ENCODE assay signal across 1 cellular context in the genomic region with DNA sequence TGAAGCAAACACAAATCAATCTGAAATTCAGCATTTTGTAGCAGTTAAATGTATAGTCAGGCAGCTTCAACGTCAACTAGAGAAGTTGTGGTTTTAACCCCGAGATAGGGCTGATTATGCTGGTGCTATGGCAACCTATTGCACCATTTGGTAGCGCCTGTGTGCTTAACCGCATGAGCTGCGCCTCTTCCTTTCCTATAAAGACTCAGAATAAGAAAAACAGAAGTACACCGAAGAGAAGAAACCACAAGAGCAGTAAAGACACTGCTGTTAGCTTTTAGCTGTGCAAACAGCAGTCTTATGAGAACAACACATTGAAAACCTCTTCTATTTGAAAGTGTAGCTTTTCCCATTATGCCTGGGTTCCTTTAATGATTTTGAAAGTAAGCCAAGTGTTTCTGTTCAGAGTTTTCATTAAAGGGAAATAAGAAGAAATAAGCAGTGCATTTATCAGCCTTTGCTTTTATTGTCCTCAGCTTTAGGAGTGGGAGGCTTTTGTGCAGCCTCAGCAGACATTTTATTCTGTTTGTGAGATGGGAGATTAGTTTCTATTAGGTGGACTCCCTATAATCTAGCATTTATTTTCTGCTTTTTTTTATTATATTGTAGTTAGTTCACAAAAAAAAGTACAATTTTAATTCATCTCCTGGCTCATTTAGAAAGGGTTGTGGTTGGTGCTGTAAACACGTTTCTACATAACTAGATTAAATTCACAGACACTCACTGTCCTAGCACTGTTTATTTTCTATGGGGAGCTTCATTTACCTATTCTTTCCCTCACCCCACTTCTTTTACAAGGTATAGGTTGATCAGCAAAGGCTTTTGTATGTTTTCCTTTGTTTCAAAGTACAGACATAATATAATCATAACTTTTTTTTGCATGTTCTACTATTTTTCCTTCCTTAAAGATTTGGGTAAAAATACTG.
TF ChIP-seq lines count a peak whose summit lies in the region.

No MANE protein-coding gene starts in this region.

TF ChIP-seq in K562, 482 proteins besides CTCF, POLR2A, EP300 and RAD21 (continued from another document and continues in another):
- TF ChIP-seq, protein P1, sequence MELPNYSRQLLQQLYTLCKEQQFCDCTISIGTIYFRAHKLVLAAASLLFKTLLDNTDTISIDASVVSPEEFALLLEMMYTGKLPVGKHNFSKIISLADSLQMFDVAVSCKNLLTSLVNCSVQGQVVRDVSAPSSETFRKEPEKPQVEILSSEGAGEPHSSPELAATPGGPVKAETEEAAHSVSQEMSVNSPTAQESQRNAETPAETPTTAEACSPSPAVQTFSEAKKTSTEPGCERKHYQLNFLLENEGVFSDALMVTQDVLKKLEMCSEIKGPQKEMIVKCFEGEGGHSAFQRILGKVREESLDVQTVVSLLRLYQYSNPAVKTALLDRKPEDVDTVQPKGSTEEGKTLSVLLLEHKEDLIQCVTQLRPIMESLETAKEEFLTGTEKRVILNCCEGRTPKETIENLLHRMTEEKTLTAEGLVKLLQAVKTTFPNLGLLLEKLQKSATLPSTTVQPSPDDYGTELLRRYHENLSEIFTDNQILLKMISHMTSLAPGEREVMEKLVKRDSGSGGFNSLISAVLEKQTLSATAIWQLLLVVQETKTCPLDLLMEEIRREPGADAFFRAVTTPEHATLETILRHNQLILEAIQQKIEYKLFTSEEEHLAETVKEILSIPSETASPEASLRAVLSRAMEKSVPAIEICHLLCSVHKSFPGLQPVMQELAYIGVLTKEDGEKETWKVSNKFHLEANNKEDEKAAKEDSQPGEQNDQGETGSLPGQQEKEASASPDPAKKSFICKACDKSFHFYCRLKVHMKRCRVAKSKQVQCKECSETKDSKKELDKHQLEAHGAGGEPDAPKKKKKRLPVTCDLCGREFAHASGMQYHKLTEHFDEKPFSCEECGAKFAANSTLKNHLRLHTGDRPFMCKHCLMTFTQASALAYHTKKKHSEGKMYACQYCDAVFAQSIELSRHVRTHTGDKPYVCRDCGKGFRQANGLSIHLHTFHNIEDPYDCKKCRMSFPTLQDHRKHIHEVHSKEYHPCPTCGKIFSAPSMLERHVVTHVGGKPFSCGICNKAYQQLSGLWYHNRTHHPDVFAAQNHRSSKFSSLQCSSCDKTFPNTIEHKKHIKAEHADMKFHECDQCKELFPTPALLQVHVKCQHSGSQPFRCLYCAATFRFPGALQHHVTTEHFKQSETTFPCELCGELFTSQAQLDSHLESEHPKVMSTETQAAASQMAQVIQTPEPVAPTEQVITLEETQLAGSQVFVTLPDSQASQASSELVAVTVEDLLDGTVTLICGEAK (IDR thresholded peaks at IDR 0.05), result no peak
- TF ChIP-seq, protein P1 (CRISPR knock-in tag; IDR thresholded peaks at IDR 0.05), result no peak
- TF ChIP-seq, protein P2, sequence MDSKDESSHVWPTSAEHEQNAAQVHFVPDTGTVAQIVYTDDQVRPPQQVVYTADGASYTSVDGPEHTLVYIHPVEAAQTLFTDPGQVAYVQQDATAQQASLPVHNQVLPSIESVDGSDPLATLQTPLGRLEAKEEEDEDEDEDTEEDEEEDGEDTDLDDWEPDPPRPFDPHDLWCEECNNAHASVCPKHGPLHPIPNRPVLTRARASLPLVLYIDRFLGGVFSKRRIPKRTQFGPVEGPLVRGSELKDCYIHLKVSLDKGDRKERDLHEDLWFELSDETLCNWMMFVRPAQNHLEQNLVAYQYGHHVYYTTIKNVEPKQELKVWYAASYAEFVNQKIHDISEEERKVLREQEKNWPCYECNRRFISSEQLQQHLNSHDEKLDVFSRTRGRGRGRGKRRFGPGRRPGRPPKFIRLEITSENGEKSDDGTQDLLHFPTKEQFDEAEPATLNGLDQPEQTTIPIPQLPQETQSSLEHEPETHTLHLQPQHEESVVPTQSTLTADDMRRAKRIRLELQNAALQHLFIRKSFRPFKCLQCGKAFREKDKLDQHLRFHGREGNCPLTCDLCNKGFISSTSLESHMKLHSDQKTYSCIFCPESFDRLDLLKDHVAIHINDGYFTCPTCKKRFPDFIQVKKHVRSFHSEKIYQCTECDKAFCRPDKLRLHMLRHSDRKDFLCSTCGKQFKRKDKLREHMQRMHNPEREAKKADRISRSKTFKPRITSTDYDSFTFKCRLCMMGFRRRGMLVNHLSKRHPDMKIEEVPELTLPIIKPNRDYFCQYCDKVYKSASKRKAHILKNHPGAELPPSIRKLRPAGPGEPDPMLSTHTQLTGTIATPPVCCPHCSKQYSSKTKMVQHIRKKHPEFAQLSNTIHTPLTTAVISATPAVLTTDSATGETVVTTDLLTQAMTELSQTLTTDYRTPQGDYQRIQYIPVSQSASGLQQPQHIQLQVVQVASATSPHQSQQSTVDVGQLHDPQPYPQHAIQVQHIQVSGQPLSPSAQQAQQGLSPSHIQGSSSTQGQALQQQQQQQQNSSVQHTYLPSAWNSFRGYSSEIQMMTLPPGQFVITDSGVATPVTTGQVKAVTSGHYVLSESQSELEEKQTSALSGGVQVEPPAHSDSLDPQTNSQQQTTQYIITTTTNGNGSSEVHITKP (IDR thresholded peaks at IDR 0.05; ENCODE audit: partially characterized antibody), result peak; percentile 37
- TF ChIP-seq, protein P3, sequence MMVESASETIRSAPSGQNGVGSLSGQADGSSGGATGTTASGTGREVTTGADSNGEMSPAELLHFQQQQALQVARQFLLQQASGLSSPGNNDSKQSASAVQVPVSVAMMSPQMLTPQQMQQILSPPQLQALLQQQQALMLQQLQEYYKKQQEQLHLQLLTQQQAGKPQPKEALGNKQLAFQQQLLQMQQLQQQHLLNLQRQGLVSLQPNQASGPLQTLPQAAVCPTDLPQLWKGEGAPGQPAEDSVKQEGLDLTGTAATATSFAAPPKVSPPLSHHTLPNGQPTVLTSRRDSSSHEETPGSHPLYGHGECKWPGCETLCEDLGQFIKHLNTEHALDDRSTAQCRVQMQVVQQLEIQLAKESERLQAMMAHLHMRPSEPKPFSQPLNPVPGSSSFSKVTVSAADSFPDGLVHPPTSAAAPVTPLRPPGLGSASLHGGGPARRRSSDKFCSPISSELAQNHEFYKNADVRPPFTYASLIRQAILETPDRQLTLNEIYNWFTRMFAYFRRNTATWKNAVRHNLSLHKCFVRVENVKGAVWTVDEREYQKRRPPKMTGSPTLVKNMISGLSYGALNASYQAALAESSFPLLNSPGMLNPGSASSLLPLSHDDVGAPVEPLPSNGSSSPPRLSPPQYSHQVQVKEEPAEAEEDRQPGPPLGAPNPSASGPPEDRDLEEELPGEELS (CRISPR knock-in tag; IDR thresholded peaks at IDR 0.05; ENCODE audit: borderline replicate concordance), result no peak
- TF ChIP-seq, protein P4, sequence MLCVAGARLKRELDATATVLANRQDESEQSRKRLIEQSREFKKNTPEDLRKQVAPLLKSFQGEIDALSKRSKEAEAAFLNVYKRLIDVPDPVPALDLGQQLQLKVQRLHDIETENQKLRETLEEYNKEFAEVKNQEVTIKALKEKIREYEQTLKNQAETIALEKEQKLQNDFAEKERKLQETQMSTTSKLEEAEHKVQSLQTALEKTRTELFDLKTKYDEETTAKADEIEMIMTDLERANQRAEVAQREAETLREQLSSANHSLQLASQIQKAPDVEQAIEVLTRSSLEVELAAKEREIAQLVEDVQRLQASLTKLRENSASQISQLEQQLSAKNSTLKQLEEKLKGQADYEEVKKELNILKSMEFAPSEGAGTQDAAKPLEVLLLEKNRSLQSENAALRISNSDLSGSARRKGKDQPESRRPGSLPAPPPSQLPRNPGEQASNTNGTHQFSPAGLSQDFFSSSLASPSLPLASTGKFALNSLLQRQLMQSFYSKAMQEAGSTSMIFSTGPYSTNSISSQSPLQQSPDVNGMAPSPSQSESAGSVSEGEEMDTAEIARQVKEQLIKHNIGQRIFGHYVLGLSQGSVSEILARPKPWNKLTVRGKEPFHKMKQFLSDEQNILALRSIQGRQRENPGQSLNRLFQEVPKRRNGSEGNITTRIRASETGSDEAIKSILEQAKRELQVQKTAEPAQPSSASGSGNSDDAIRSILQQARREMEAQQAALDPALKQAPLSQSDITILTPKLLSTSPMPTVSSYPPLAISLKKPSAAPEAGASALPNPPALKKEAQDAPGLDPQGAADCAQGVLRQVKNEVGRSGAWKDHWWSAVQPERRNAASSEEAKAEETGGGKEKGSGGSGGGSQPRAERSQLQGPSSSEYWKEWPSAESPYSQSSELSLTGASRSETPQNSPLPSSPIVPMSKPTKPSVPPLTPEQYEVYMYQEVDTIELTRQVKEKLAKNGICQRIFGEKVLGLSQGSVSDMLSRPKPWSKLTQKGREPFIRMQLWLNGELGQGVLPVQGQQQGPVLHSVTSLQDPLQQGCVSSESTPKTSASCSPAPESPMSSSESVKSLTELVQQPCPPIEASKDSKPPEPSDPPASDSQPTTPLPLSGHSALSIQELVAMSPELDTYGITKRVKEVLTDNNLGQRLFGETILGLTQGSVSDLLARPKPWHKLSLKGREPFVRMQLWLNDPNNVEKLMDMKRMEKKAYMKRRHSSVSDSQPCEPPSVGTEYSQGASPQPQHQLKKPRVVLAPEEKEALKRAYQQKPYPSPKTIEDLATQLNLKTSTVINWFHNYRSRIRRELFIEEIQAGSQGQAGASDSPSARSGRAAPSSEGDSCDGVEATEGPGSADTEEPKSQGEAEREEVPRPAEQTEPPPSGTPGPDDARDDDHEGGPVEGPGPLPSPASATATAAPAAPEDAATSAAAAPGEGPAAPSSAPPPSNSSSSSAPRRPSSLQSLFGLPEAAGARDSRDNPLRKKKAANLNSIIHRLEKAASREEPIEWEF (CRISPR knock-in tag; IDR thresholded peaks at IDR 0.05), result no peak
- TF ChIP-seq HMBOX1 (IDR thresholded peaks at IDR 0.05), result peak; percentile 95
- TF ChIP-seq, protein P5, sequence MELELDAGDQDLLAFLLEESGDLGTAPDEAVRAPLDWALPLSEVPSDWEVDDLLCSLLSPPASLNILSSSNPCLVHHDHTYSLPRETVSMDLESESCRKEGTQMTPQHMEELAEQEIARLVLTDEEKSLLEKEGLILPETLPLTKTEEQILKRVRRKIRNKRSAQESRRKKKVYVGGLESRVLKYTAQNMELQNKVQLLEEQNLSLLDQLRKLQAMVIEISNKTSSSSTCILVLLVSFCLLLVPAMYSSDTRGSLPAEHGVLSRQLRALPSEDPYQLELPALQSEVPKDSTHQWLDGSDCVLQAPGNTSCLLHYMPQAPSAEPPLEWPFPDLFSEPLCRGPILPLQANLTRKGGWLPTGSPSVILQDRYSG (tag; conservative IDR thresholded peaks at IDR 0.05; ENCODE audit: low read depth), result no peak
- TF ChIP-seq, protein P6, sequence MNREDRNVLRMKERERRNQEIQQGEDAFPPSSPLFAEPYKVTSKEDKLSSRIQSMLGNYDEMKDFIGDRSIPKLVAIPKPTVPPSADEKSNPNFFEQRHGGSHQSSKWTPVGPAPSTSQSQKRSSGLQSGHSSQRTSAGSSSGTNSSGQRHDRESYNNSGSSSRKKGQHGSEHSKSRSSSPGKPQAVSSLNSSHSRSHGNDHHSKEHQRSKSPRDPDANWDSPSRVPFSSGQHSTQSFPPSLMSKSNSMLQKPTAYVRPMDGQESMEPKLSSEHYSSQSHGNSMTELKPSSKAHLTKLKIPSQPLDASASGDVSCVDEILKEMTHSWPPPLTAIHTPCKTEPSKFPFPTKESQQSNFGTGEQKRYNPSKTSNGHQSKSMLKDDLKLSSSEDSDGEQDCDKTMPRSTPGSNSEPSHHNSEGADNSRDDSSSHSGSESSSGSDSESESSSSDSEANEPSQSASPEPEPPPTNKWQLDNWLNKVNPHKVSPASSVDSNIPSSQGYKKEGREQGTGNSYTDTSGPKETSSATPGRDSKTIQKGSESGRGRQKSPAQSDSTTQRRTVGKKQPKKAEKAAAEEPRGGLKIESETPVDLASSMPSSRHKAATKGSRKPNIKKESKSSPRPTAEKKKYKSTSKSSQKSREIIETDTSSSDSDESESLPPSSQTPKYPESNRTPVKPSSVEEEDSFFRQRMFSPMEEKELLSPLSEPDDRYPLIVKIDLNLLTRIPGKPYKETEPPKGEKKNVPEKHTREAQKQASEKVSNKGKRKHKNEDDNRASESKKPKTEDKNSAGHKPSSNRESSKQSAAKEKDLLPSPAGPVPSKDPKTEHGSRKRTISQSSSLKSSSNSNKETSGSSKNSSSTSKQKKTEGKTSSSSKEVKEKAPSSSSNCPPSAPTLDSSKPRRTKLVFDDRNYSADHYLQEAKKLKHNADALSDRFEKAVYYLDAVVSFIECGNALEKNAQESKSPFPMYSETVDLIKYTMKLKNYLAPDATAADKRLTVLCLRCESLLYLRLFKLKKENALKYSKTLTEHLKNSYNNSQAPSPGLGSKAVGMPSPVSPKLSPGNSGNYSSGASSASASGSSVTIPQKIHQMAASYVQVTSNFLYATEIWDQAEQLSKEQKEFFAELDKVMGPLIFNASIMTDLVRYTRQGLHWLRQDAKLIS (CRISPR knock-in tag; IDR thresholded peaks at IDR 0.05), result no peak
- TF ChIP-seq ZNF280A (IDR thresholded peaks at IDR 0.05; ENCODE audit: low read depth, partially characterized antibody), result no peak
- TF ChIP-seq EP400 (IDR thresholded peaks at IDR 0.05), result peak; percentile 59
